Comparison of ENCODE assay signal across 1 cellular context in the genomic region with DNA sequence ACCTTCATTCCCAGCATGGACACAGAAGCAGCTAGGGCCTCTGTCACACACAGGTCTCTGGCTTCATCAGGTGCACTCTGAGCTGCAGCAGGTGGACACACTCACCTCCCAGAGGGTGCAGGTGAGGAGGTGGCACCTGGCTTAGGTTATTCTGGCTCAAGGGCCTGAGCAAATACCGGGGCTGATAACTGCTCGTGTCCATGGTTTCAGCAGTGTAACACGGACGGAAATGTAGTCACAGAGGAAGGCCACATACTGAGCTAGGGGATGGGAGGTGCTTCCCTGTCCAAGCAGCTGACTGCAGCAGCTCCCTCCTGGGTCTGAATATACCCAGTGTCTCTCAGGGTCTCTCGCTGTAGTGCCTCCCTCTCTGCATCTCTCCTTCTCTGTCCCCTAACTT.
TF ChIP-seq lines count a peak whose summit lies in the region.

No MANE protein-coding gene starts in this region.

TF ChIP-seq in GM23338, 12 proteins besides CTCF, POLR2A, EP300 and RAD21 (continued from another document):
- TF ChIP-seq, protein P1, sequence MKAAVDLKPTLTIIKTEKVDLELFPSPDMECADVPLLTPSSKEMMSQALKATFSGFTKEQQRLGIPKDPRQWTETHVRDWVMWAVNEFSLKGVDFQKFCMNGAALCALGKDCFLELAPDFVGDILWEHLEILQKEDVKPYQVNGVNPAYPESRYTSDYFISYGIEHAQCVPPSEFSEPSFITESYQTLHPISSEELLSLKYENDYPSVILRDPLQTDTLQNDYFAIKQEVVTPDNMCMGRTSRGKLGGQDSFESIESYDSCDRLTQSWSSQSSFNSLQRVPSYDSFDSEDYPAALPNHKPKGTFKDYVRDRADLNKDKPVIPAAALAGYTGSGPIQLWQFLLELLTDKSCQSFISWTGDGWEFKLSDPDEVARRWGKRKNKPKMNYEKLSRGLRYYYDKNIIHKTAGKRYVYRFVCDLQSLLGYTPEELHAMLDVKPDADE (IDR thresholded peaks at IDR 0.05) = no peak
- TF ChIP-seq POLR2AphosphoS5 (IDR thresholded peaks at IDR 0.05; ENCODE audit: low read depth) = no peak
- TF ChIP-seq, protein P2, sequence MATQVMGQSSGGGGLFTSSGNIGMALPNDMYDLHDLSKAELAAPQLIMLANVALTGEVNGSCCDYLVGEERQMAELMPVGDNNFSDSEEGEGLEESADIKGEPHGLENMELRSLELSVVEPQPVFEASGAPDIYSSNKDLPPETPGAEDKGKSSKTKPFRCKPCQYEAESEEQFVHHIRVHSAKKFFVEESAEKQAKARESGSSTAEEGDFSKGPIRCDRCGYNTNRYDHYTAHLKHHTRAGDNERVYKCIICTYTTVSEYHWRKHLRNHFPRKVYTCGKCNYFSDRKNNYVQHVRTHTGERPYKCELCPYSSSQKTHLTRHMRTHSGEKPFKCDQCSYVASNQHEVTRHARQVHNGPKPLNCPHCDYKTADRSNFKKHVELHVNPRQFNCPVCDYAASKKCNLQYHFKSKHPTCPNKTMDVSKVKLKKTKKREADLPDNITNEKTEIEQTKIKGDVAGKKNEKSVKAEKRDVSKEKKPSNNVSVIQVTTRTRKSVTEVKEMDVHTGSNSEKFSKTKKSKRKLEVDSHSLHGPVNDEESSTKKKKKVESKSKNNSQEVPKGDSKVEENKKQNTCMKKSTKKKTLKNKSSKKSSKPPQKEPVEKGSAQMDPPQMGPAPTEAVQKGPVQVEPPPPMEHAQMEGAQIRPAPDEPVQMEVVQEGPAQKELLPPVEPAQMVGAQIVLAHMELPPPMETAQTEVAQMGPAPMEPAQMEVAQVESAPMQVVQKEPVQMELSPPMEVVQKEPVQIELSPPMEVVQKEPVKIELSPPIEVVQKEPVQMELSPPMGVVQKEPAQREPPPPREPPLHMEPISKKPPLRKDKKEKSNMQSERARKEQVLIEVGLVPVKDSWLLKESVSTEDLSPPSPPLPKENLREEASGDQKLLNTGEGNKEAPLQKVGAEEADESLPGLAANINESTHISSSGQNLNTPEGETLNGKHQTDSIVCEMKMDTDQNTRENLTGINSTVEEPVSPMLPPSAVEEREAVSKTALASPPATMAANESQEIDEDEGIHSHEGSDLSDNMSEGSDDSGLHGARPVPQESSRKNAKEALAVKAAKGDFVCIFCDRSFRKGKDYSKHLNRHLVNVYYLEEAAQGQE (IDR thresholded peaks at IDR 0.05; ENCODE audit: unreplicated experiment) = no peak
- no peak for TF ChIP-seq NANOG (IDR thresholded peaks at IDR 0.05; ENCODE audit: borderline replicate concordance)
- TF ChIP-seq EZH2phosphoT487 (IDR thresholded peaks at IDR 0.05; ENCODE audit: unreplicated experiment) = no peak
- no peak for TF ChIP-seq ZNF114 (CRISPR knock-in tag; IDR thresholded peaks at IDR 0.05)
